8 cellular contexts compared by ENCODE assay signal in genomic region chr11:64304032-64304315, GRCh38. TPM values are rescaled to one million over a fixed set of nuclear protein-coding genes. Genes with fewer than 3 reads are reported as not detected.
DNase-seq lines count a peak whose midpoint lies in the region; ATAC-seq, FAIRE-seq and TF ChIP-seq lines count a peak whose summit lies in the region.

No MANE protein-coding gene starts in this region.

- peaks cover 55% of the 10 kb centered on the region for H3K4me1 ChIP-seq in CD8-positive, alpha-beta T cell (ENCODE audit: insufficient read depth, low read length)
- H3K4me1 ChIP-seq in OCI-LY7 (ENCODE audit: insufficient read depth, low read length, poor library complexity, severe bottlenecking) (peaks cover 32% of the 10 kb centered on the region), endothelial cell of umbilical vein (ENCODE audit: control insufficient read depth, extremely low read depth, insufficient read depth, low read length) (peaks cover 23% of the 10 kb centered on the region), neutrophil (ENCODE audit: control insufficient read depth in 1 of 2, insufficient read depth in 1 of 2, low read depth in 1 of 2, low read length in 1 of 2) (peaks cover 46 to 57% of the 10 kb centered on the region in 2 experiments)

- no peak for TF ChIP-seq CTCF in CD8-positive, alpha-beta T cell (IDR thresholded peaks at IDR 0.05)
- TF ChIP-seq CTCF in OCI-LY7 (conservative IDR thresholded peaks at IDR 0.05; ENCODE audit: low read length) (no peak), endothelial cell of umbilical vein (IDR thresholded peaks at IDR 0.05; ENCODE audit: extremely low read depth in 1 of 2, insufficient read depth in 1 of 2, low read depth in 1 of 2, low read length in 2 of 2) (no peak), neutrophil (IDR thresholded peaks at IDR 0.05) (no peak)

- no peaks in the 10 kb centered on the region for H3K9me1 ChIP-seq in endothelial cell of umbilical vein (replicated peaks; ENCODE audit: control insufficient read depth, extremely low read depth, insufficient read depth, low read length)

- POLR2A ChIA-PET in CD8-positive, alpha-beta T cell (lab: Charles Lee), result interaction anchor here (0.6 to 4.6 kb wide), 12 partner anchors 11 to 118 kb away, joined by 3 to 50 read pairs (median 8); partner anchors contain the start of genes BAD, CCDC88B, FERMT3 and GPR137
- POLR2A ChIA-PET in OCI-LY7 (lab: Charles Lee) (interaction anchor here (0.7 to 2.5 kb wide), 4 partner anchors 14 to 472 kb away, joined by 3 to 11 read pairs (median 3); partner anchors contain the start of genes PRDX5 and TRMT112), endothelial cell of umbilical vein (lab: Charles Lee) (interaction anchor here (0.9 to 1.1 kb wide), 2 partner anchors 14 to 58 kb away, joined by 3 to 5 read pairs; partner anchors contain the start of genes PRDX5 and TRMT112)

- no peaks in the 10 kb centered on the region for H3K9me2 ChIP-seq in OCI-LY7 (ENCODE audit: insufficient read depth, low read length)

- H3K27ac Mint-ChIP-seq in CD8-positive, alpha-beta T cell, result peak overlapping the region; percentile 97

- peaks cover 21% of the 10 kb centered on the region for H3K27me3 Mint-ChIP-seq in CD8-positive, alpha-beta T cell (ENCODE audit: low read depth)

- no TSS peak for BruUV-seq in OCI-LY7 (replicated peaks; lab: Mats Ljungman, UMichigan)
- BruUV-seq in endothelial cell of umbilical vein (replicated peaks; lab: Mats Ljungman, UMichigan), result no TSS peak

- H3K36me3 ChIP-seq in CD8-positive, alpha-beta T cell (ENCODE audit: insufficient read depth, low read length), result no peaks in the 10 kb centered on the region
- H3K36me3 ChIP-seq in OCI-LY7 (ENCODE audit: insufficient read depth, low read length), result peaks cover 18% of the 10 kb centered on the region
- H3K36me3 ChIP-seq in endothelial cell of umbilical vein (ENCODE audit: control insufficient read depth in 2 of 2, extremely low read depth in 1 of 2, insufficient read depth in 2 of 2, low read length in 2 of 2), result no peaks in the 10 kb centered on the region
- H3K36me3 ChIP-seq in neutrophil, result peaks cover 13% of the 10 kb centered on the region

- dilution Hi-C loops in endothelial cell of umbilical vein (cut with MboI; ENCODE audit: extremely low pct_ligation_motif_present, low sequenced_read_pairs), result no loop called here

- H2AFZ ChIP-seq in OCI-LY7 (ENCODE audit: low read length) (no peak overlapping the region), endothelial cell of umbilical vein (ENCODE audit: low read depth, low read length) (no peak overlapping the region)

- ATAC-seq in CD8-positive, alpha-beta T cell, result no peak
- ATAC-seq in HG03442 (IDR thresholded peaks at IDR 0.05; ENCODE audit: unreplicated experiment), result no peak
- no peak for ATAC-seq in HG03139 (IDR thresholded peaks at IDR 0.05; ENCODE audit: unreplicated experiment)
- ATAC-seq in GM21737 (IDR thresholded peaks at IDR 0.05; ENCODE audit: unreplicated experiment), result no peak

- H3K4me2 ChIP-seq in OCI-LY7 (ENCODE audit: low read length), result peak overlapping the region; percentile 95
- peak overlapping the region; percentile 50 for H3K4me2 ChIP-seq in endothelial cell of umbilical vein (ENCODE audit: insufficient read depth, low read length)

- H3K79me2 ChIP-seq in OCI-LY7 (ENCODE audit: insufficient read depth, low read depth, low read length), result peaks cover 21% of the 10 kb centered on the region
- H3K79me2 ChIP-seq in endothelial cell of umbilical vein (ENCODE audit: control insufficient read depth, insufficient read depth, low read length), result peaks cover 10% of the 10 kb centered on the region

- peak overlapping the region; percentile 92 for H3K4me3 Mint-ChIP-seq in CD8-positive, alpha-beta T cell

- H3K9ac ChIP-seq in endothelial cell of umbilical vein (replicated peaks; ENCODE audit: extremely low read depth, insufficient read depth, low read length), result no peak overlapping the region

- H3K27ac ChIP-seq in CD8-positive, alpha-beta T cell (ENCODE audit: low read depth, low read length), result peak overlapping the region; percentile 98
- H3K27ac ChIP-seq in OCI-LY7 (ENCODE audit: low read depth, low read length, poor library complexity, severe bottlenecking), result peak overlapping the region; percentile 96
- H3K27ac ChIP-seq in endothelial cell of umbilical vein (ENCODE audit: insufficient read depth, low read depth, low read length), result no peak overlapping the region
- peak overlapping the region; percentile 99 for H3K27ac ChIP-seq in neutrophil

- peak overlapping the region; percentile 99 for H3K4me3 ChIP-seq in CD8-positive, alpha-beta T cell (ENCODE audit: low read depth, low read length)
- H3K4me3 ChIP-seq in OCI-LY7 (ENCODE audit: low read depth, low read length, poor library complexity, severe bottlenecking), result peak overlapping the region; percentile 81
- no peak overlapping the region for H3K4me3 ChIP-seq in endothelial cell of umbilical vein (replicated peaks in 1 of 3; ENCODE audit: insufficient read depth in 1 of 3, low read depth in 1 of 3, low read length in 3 of 3)
- peak overlapping the region; percentile 72 to 77 for H3K4me3 ChIP-seq in neutrophil (ENCODE audit: low read depth in 1 of 2, low read length in 1 of 2)

- TF ChIP-seq POLR2A in endothelial cell of umbilical vein (IDR thresholded peaks at IDR 0.05; ENCODE audit: low read depth, low read length), result no peak

- H3K9me3 Mint-ChIP-seq in CD8-positive, alpha-beta T cell, result no peaks in the 10 kb centered on the region

- FAIRE-seq in endothelial cell of umbilical vein (lab: Jason Lieb, UNC), result no peak

- intact Hi-C loops in CD8-positive, alpha-beta T cell (cut with DNase I, micrococcal nuclease), result loop anchor here (1.0 to 10.0 kb wide), 4 partner anchors 73 to 469 kb away; partner anchors contain the start of genes DNAJC4 (in 1 of the 2) and MARK2 (in 1 of the 2)
- intact Hi-C loops in OCI-LY7 (cut with micrococcal nuclease; ENCODE audit: unreplicated experiment), result loop anchor here (1.0 to 10.0 kb wide), 6 partner anchors 19 to 329 kb away; partner anchors contain the start of genes COX8A, FKBP2, GPR137 and STIP1
- intact Hi-C loops in endothelial cell of umbilical vein (cut with micrococcal nuclease), result loop anchor here (2.0 to 5.0 kb wide), 2 partner anchors 19 to 467 kb away; partner anchors contain the start of genes BAD, GPR137 and MARK2

- DNase-seq in CD8-positive, alpha-beta T cell, result peak in 1 of 7 experiments; percentile 18
- DNase-seq in OCI-LY7 (ENCODE audit: low spot score) (no peak), endothelial cell of umbilical vein (ENCODE audit: low read depth, low spot score) (no peak), NOMO-1 treated with dmso at 0.1 percent for 144 hours (lab: John Stamatoyannopoulos, UW; ENCODE audit: unreplicated experiment) (no peak)

- peaks cover 18% of the 10 kb centered on the region for H3K27me3 ChIP-seq in CD8-positive, alpha-beta T cell (ENCODE audit: insufficient read depth, low read length)
- H3K27me3 ChIP-seq in endothelial cell of umbilical vein (ENCODE audit: control insufficient read depth in 2 of 2, insufficient read depth in 2 of 2, low read length in 2 of 2), result peaks cover 4 to 16% of the 10 kb centered on the region in 2 experiments
- peaks cover 38% of the 10 kb centered on the region for H3K27me3 ChIP-seq in neutrophil

- peaks cover 9% of the 10 kb centered on the region for H3K36me3 Mint-ChIP-seq in CD8-positive, alpha-beta T cell

- H4K20me1 ChIP-seq in OCI-LY7 (ENCODE audit: insufficient read depth, low read length) (no peaks in the 10 kb centered on the region), endothelial cell of umbilical vein (replicated peaks; ENCODE audit: control insufficient read depth, extremely low read depth, insufficient read depth, low read length) (no peaks in the 10 kb centered on the region)

- H3K9me3 ChIP-seq in CD8-positive, alpha-beta T cell (ENCODE audit: low read length), result no peaks in the 10 kb centered on the region
- H3K9me3 ChIP-seq in OCI-LY7 (ENCODE audit: low read length) (no peaks in the 10 kb centered on the region), endothelial cell of umbilical vein (replicated peaks; ENCODE audit: control insufficient read depth, insufficient read depth, low read length) (no peaks in the 10 kb centered on the region), neutrophil (no peaks in the 10 kb centered on the region)

- H3K4me1 Mint-ChIP-seq in CD8-positive, alpha-beta T cell (ENCODE audit: low read depth), result peaks cover 43% of the 10 kb centered on the region

- CTCF ChIA-PET in CD8-positive, alpha-beta T cell (lab: Charles Lee), result interaction anchor here (0.9 to 6.2 kb wide), 26 partner anchors 11 to 304 kb away, joined by 3 to 276 read pairs (median 7); partner anchors contain the start of genes BAD, DNAJC4, FERMT3 and FKBP2
- CTCF ChIA-PET in OCI-LY7 (lab: Charles Lee; ENCODE audit: unreplicated experiment) (interaction anchor here (0.5 to 1.9 kb wide), 6 partner anchors 14 to 99 kb away, joined by 3 to 14 read pairs (median 3); partner anchors contain the start of genes FERMT3, FKBP2, PRDX5 and TRMT112), endothelial cell of umbilical vein (lab: Charles Lee) (interaction anchor here (0.8 to 6.7 kb wide), 25 partner anchors 9 to 303 kb away, joined by 3 to 413 read pairs (median 8); partner anchors contain the start of genes BAD, FERMT3, FKBP2 and KCNK4)

RNA-seq across cellular contexts. Expression of gene ESRRA, which starts 1.4 kb away (rescaled TPM):
- 10 to 100 TPM; 13.4 to 14.6 TPM for total RNA-seq in CD8-positive, alpha-beta T cell
- 28.6 and 42.3 TPM in 2 replicates for total RNA-seq in OCI-LY7 (2014; rRNA removed; shearing (Covaris generic))
- total RNA-seq in OCI-LY7 (2022), result 44.9 and 57.8 TPM in 2 replicates
- total RNA-seq in endothelial cell of umbilical vein, result 37.4 and 38.0 TPM in 2 replicates
- 17.2 and 18.8 TPM in 2 replicates for polyA plus RNA-seq in endothelial cell of umbilical vein
- polyA plus RNA-seq in endothelial cell of umbilical vein (2011; cell fraction: cytosol; rRNA removed), result 13.8 and 18.9 TPM in 2 replicates
- polyA plus RNA-seq in endothelial cell of umbilical vein (2011; cell fraction: nucleus; rRNA removed), result 19.8 and 22.3 TPM in 2 replicates
- 15.0 and 26.5 TPM in 2 replicates for polyA plus RNA-seq in endothelial cell of umbilical vein (2012)
- polyA minus RNA-seq in endothelial cell of umbilical vein, result 10.6 and 13.0 TPM in 2 replicates
- 45.9 TPM for polyA minus RNA-seq in endothelial cell of umbilical vein (2011; cell fraction: cytosol; rRNA and poly(A)+ RNA removed)
- polyA minus RNA-seq in endothelial cell of umbilical vein (2011; cell fraction: nucleus; rRNA and poly(A)+ RNA removed), result 4.0 and 10.0 TPM in 2 replicates

RNA-seq across cellular contexts. Expression of gene CATSPERZ, which starts 3.8 kb away (rescaled TPM):
- not detected for total RNA-seq in CD8-positive, alpha-beta T cell
- total RNA-seq in OCI-LY7 (2014; rRNA removed; shearing (Covaris generic)), result 0.38 and 3.2 TPM in 2 replicates
- total RNA-seq in OCI-LY7 (2022) (1.4 TPM in 1 of 2 replicates, not detected in the other), endothelial cell of umbilical vein (not detected in 2 replicates)
- 0.11 and 0.67 TPM in 2 replicates for polyA plus RNA-seq in endothelial cell of umbilical vein
- polyA plus RNA-seq in endothelial cell of umbilical vein (2011; cell fraction: cytosol; rRNA removed), result 0.14 and 0.49 TPM in 2 replicates
- 0.48 TPM in 1 of 2 replicates, not detected in the other for polyA plus RNA-seq in endothelial cell of umbilical vein (2011; cell fraction: nucleus; rRNA removed)
- polyA plus RNA-seq in endothelial cell of umbilical vein (2012), result not detected in 2 replicates
- polyA minus RNA-seq in endothelial cell of umbilical vein, result not detected in 2 replicates
- not detected for polyA minus RNA-seq in endothelial cell of umbilical vein (2011; cell fraction: cytosol; rRNA and poly(A)+ RNA removed)
- not detected in 2 replicates for polyA minus RNA-seq in endothelial cell of umbilical vein (2011; cell fraction: nucleus; rRNA and poly(A)+ RNA removed)

RNA-seq across cellular contexts. Expression of gene KCNK4, which starts 12.9 kb away (rescaled TPM):
- total RNA-seq in CD8-positive, alpha-beta T cell, result not detected
- 0.95 TPM in 1 of 2 replicates, not detected in the other for total RNA-seq in OCI-LY7 (2014; rRNA removed; shearing (Covaris generic))
- total RNA-seq in OCI-LY7 (2022) (0.80 and 0.92 TPM in 2 replicates), endothelial cell of umbilical vein (0.44 TPM in 1 of 2 replicates, not detected in the other)
- 0.06 and 0.19 TPM in 2 replicates for polyA plus RNA-seq in endothelial cell of umbilical vein
- not detected in 2 replicates for polyA plus RNA-seq in endothelial cell of umbilical vein (2011; cell fraction: cytosol; rRNA removed)
- polyA plus RNA-seq in endothelial cell of umbilical vein (2011; cell fraction: nucleus; rRNA removed), result 0.17 and 0.24 TPM in 2 replicates
- not detected in 2 replicates for polyA plus RNA-seq in endothelial cell of umbilical vein (2012)
- polyA minus RNA-seq in endothelial cell of umbilical vein, result 0.15 TPM in 1 of 2 replicates, not detected in the other
- polyA minus RNA-seq in endothelial cell of umbilical vein (2011; cell fraction: cytosol; rRNA and poly(A)+ RNA removed), result not detected
- not detected in 2 replicates for polyA minus RNA-seq in endothelial cell of umbilical vein (2011; cell fraction: nucleus; rRNA and poly(A)+ RNA removed)

RNA-seq across cellular contexts. Expression of gene TRMT112, which starts 13.4 kb away (rescaled TPM):
- total RNA-seq in CD8-positive, alpha-beta T cell, result 10 to 100 TPM; 98.1 to 98.2 TPM
- 322 and 414 TPM in 2 replicates for total RNA-seq in OCI-LY7 (2014; rRNA removed; shearing (Covaris generic))
- total RNA-seq in OCI-LY7 (2022), result 198 and 205 TPM in 2 replicates
- 187 and 195 TPM in 2 replicates for total RNA-seq in endothelial cell of umbilical vein
- polyA plus RNA-seq in endothelial cell of umbilical vein, result 396 and 575 TPM in 2 replicates
- 303 and 337 TPM in 2 replicates for polyA plus RNA-seq in endothelial cell of umbilical vein (2011; cell fraction: cytosol; rRNA removed)
- polyA plus RNA-seq in endothelial cell of umbilical vein (2011; cell fraction: nucleus; rRNA removed), result 125 and 141 TPM in 2 replicates
- polyA plus RNA-seq in endothelial cell of umbilical vein (2012), result 274 and 288 TPM in 2 replicates
- 69.7 and 76.8 TPM in 2 replicates for polyA minus RNA-seq in endothelial cell of umbilical vein
- polyA minus RNA-seq in endothelial cell of umbilical vein (2011; cell fraction: cytosol; rRNA and poly(A)+ RNA removed), result 147 TPM
- 14.4 and 23.9 TPM in 2 replicates for polyA minus RNA-seq in endothelial cell of umbilical vein (2011; cell fraction: nucleus; rRNA and poly(A)+ RNA removed)

RNA-seq across cellular contexts. Expression of gene PRDX5, which starts 13.9 kb away (rescaled TPM):
- 10 to 100 TPM; 39.9 to 41.0 TPM for total RNA-seq in CD8-positive, alpha-beta T cell
- 177 and 200 TPM in 2 replicates for total RNA-seq in OCI-LY7 (2014; rRNA removed; shearing (Covaris generic))
- 168 and 217 TPM in 2 replicates for total RNA-seq in OCI-LY7 (2022)
- 199 and 202 TPM in 2 replicates for total RNA-seq in endothelial cell of umbilical vein
- polyA plus RNA-seq in endothelial cell of umbilical vein, result 647 and 709 TPM in 2 replicates
- polyA plus RNA-seq in endothelial cell of umbilical vein (2011; cell fraction: cytosol; rRNA removed), result 461 and 466 TPM in 2 replicates
- polyA plus RNA-seq in endothelial cell of umbilical vein (2011; cell fraction: nucleus; rRNA removed), result 139 and 150 TPM in 2 replicates
- polyA plus RNA-seq in endothelial cell of umbilical vein (2012), result 296 and 368 TPM in 2 replicates
- polyA minus RNA-seq in endothelial cell of umbilical vein, result 140 and 151 TPM in 2 replicates
- polyA minus RNA-seq in endothelial cell of umbilical vein (2011; cell fraction: cytosol; rRNA and poly(A)+ RNA removed), result 201 TPM
- 13.9 and 15.3 TPM in 2 replicates for polyA minus RNA-seq in endothelial cell of umbilical vein (2011; cell fraction: nucleus; rRNA and poly(A)+ RNA removed)

Comparison
In these comparisons a context has a peak if more than half of its experiments do, and no peak if none do; other contexts are left out.
1. H3K4me3 ChIP-seq: peak in CD8-positive, alpha-beta T cell (single experiment), OCI-LY7 (single experiment) and neutrophil (2 of 2); none in endothelial cell of umbilical vein (0 of 3).